ENCODE assay signal across 8 cellular contexts in genomic region chr10:110251392-110251791, GRCh38. TPM values are rescaled to one million over a fixed set of nuclear protein-coding genes. Genes with fewer than 3 reads are reported as not detected.
DNase-seq lines count a peak whose midpoint lies in the region; ATAC-seq, FAIRE-seq and TF ChIP-seq lines count a peak whose summit lies in the region.
"Not testable (repeated sequence)": the region's sequence is repeated elsewhere in the genome, so short reads cannot be mapped to it uniquely, and the experiment has no call there.

No MANE protein-coding gene starts in this region.

- H3K4me1 ChIP-seq in pancreas = not testable (repeated sequence)

- FAIRE-seq in pancreas (lab: Jason Lieb, UNC) = peak; percentile 53

- H3K36me3 Mint-ChIP-seq in activated T-cell treated with anti-CD3 and anti-CD28 coated beads, Interleukin-2, amount 50 U/mL, for 4 hours (ENCODE audit: insufficient read depth) = peaks cover 23% of the 10 kb centered on the region

- not testable (repeated sequence) for H3K9me3 Mint-ChIP-seq in activated T-cell treated with anti-CD3 and anti-CD28 coated beads, Interleukin-2, amount 50 U/mL, for 4 hours

- H3K4me3 Mint-ChIP-seq in activated T-cell treated with anti-CD3 and anti-CD28 coated beads, Interleukin-2, amount 50 U/mL, for 4 hours = not testable (repeated sequence)

- DNase-seq in activated T-cell treated with anti-CD3 and anti-CD28 coated beads, Interleukin-2, amount 50 U/mL, for 4 hours; pancreas: not testable (repeated sequence)

- TF ChIP-seq CTCF in pancreas (IDR thresholded peaks at IDR 0.05) = not testable (repeated sequence)

- H3K9me3 ChIP-seq in pancreas = not testable (repeated sequence)

- peak; percentile 85 for ATAC-seq in GM18498 (IDR thresholded peaks at IDR 0.05; ENCODE audit: unreplicated experiment)
- ATAC-seq in GM19025 (IDR thresholded peaks at IDR 0.05; ENCODE audit: low read depth, unreplicated experiment) = peak; percentile 71
- peak; percentile 84 for ATAC-seq in GM21390 (IDR thresholded peaks at IDR 0.05; ENCODE audit: unreplicated experiment)
- ATAC-seq in HG02678 (IDR thresholded peaks at IDR 0.05; ENCODE audit: unreplicated experiment) = peak; percentile 82
- peak; percentile 82 for ATAC-seq in HG03066 (IDR thresholded peaks at IDR 0.05; ENCODE audit: low read depth, unreplicated experiment)
- ATAC-seq in HG03469 (IDR thresholded peaks at IDR 0.05; ENCODE audit: unreplicated experiment) = peak; percentile 75
- peak; percentile 86 to 89 for ATAC-seq in activated T-cell treated with anti-CD3 and anti-CD28 coated beads, Interleukin-2, amount 50 U/mL, for 4 hours
- not testable (repeated sequence) for ATAC-seq in pancreas

- not testable (repeated sequence) for H3K27me3 ChIP-seq in pancreas

- not testable (repeated sequence) for H3K4me3 ChIP-seq in pancreas

- not testable (repeated sequence) for H3K27me3 Mint-ChIP-seq in activated T-cell treated with anti-CD3 and anti-CD28 coated beads, Interleukin-2, amount 50 U/mL, for 4 hours (ENCODE audit: low read depth)

- WGBS in pancreas, 2 donors = 84 to 100% methylated on average over 1 of the region's 1 CpG

- not testable (repeated sequence) for H3K27ac ChIP-seq in pancreas

- not testable (repeated sequence) for H3K36me3 ChIP-seq in pancreas

- intact Hi-C loops in pancreas (cut with DNase I) = not testable (repeated sequence)

- peaks cover 38% of the 10 kb centered on the region for H3K4me1 Mint-ChIP-seq in activated T-cell treated with anti-CD3 and anti-CD28 coated beads, Interleukin-2, amount 50 U/mL, for 4 hours (ENCODE audit: low read depth)

RNA-seq across cellular contexts. Expression of gene MXI1, which starts 44.0 kb away (rescaled TPM):
- 10 to 100 TPM; 13.6 to 14.5 (median 14.2) TPM for total RNA-seq in activated T-cell treated with anti-CD3 and anti-CD28 coated beads, Interleukin-2, amount 50 U/mL, for 4 hours
- 10 to 100 TPM; 17.8 to 30.5 (median 22.6) TPM for total RNA-seq in pancreas
- polyA plus RNA-seq in pancreas = 10 to 100 TPM in 1 of 2 donors, 1 to 10 TPM in 1; 8.2 to 20.4 TPM

RNA-seq across cellular contexts. Expression of gene SMNDC1, which starts 53.3 kb away (rescaled TPM):
- 10 to 100 TPM; 54.7 to 56.6 (median 55.4) TPM for total RNA-seq in activated T-cell treated with anti-CD3 and anti-CD28 coated beads, Interleukin-2, amount 50 U/mL, for 4 hours
- 10 to 100 TPM in 3 of 6 donors, 1 to 10 TPM in 3; 8.0 to 13.7 (median 9.8) TPM for total RNA-seq in pancreas
- polyA plus RNA-seq in pancreas = 1 to 10 TPM; 5.2 to 9.9 TPM
